Comparison of ENCODE assay signal across 11 cellular contexts in genomic region chr13:27264181-27264580, GRCh38. TPM values are rescaled to one million over a fixed set of nuclear protein-coding genes. Genes with fewer than 3 reads are reported as not detected.
DNase-seq lines count a peak whose midpoint lies in the region; ATAC-seq lines count a peak whose summit lies in the region.
"Had no signal": no experiment of that assay in that cellular context is flagged by ENCODE, and none has a peak within 500 bp of the region (broad histone marks: within the 10 kb centered on the region; RNA-seq: fewer than 3 reads in every experiment).

No MANE protein-coding gene starts in this region.

- no peak for ATAC-seq in GM21576 (IDR thresholded peaks at IDR 0.05; ENCODE audit: unreplicated experiment)
- ATAC-seq in HG02763 (IDR thresholded peaks at IDR 0.05; ENCODE audit: unreplicated experiment): no peak

- H3K9me3 Mint-ChIP-seq in activated naive CD8-positive, alpha-beta T cell (ENCODE audit: low read depth): no peaks in the 10 kb centered on the region
- H3K9me3 Mint-ChIP-seq in immature natural killer cell: no peaks in the 10 kb centered on the region

- peak overlapping the region; percentile 9 for H3K4me3 Mint-ChIP-seq in activated naive CD8-positive, alpha-beta T cell
- no peak overlapping the region for H3K4me3 Mint-ChIP-seq in immature natural killer cell

- peaks cover 66% of the 10 kb centered on the region for H3K4me1 Mint-ChIP-seq in activated naive CD8-positive, alpha-beta T cell (ENCODE audit: low read depth)
- peaks cover 4 to 23% of the 10 kb centered on the region in 2 donors for H3K4me1 Mint-ChIP-seq in immature natural killer cell

- no peaks in the 10 kb centered on the region for H3K27me3 Mint-ChIP-seq in activated naive CD8-positive, alpha-beta T cell
- H3K27me3 Mint-ChIP-seq in immature natural killer cell (ENCODE audit: low read depth in 3 of 3): peaks cover 2 to 5% (median 2%) of the 10 kb centered on the region in 3 donors

- H3K27ac Mint-ChIP-seq in activated naive CD8-positive, alpha-beta T cell: peak overlapping the region; percentile 25
- peak overlapping the region in 4 of 6 donors; percentile 13 to 75 (median 57) for H3K27ac Mint-ChIP-seq in immature natural killer cell

- DNase-seq in NCI-H82 (lab: John Stamatoyannopoulos, UW): peak; percentile 65
- no peak for DNase-seq in NCI-H82 treated with DMSO at 0.1 percent for 48 hours (lab: John Stamatoyannopoulos, UW; ENCODE audit: unreplicated experiment)
- no peak for DNase-seq in immature natural killer cell
- DNase-seq in stromal cell of bone marrow (ENCODE audit: low read depth): peak; percentile 79
- no peak for DNase-seq in AML-193 (lab: John Stamatoyannopoulos, UW)
- DNase-seq: ACHN; activated CD4-positive, alpha-beta T cell treated with anti-CD3 and anti-CD28 coated beads for 48 hours; KBM-7 had no signal

- H3K36me3 Mint-ChIP-seq in activated naive CD8-positive, alpha-beta T cell: peaks cover 5% of the 10 kb centered on the region
- H3K36me3 Mint-ChIP-seq in immature natural killer cell: peaks cover under 1 to 3% (median 3%) of the 10 kb centered on the region in 3 donors

RNA-seq across cellular contexts. Expression of gene RASL11A, which starts 6.4 kb away (rescaled TPM):
- under 1 TPM in 2 of 3 donors, not detected in 1; 0.22 to 0.54 TPM for polyA plus RNA-seq in immature natural killer cell

RNA-seq across cellular contexts. Expression of gene RPL21, which starts 12.8 kb away (rescaled TPM):
- polyA plus RNA-seq in immature natural killer cell: 1,000 to 10,000 TPM; 3,259 to 4,649 (median 3,425) TPM

Comparison
In these comparisons a context has a peak if more than half of its experiments do, and no peak if none do; other contexts are left out.
1. DNase-seq: peak in NCI-H82 (single experiment) and stromal cell of bone marrow (single experiment); none in NCI-H82 treated with DMSO at 0.1 percent for 48 hours (single experiment), immature natural killer cell (0 of 3) and AML-193 (0 of 2).